ENCODE assay signal across 15 cellular contexts in genomic region chr14:61438036-61438435, GRCh38.
A peak's percentile ranks its signal among the peaks of the same experiment; 100 is the strongest.
DNase-seq lines count a peak whose midpoint lies in the region; FAIRE-seq and TF ChIP-seq lines count a peak whose summit lies in the region.
"Had no signal": no experiment of that assay in that cellular context is flagged by ENCODE, and none has a peak within 500 bp of the region (broad histone marks: within the 10 kb centered on the region; RNA-seq: fewer than 3 reads in every experiment).

No MANE protein-coding gene starts in this region.

- no peak overlapping the region for H4K8ac ChIP-seq in mesendoderm (ENCODE audit: low read depth, low read length)

- no peak overlapping the region for H2BK5ac ChIP-seq in mesendoderm (ENCODE audit: low read length)

- no peak overlapping the region for H4K5ac ChIP-seq in mesendoderm (ENCODE audit: low read length)

- peaks cover 9% of the 10 kb centered on the region for H3K36me3 Mint-ChIP-seq in activated naive CD4-positive, alpha-beta T cell treated with anti-CD3 and anti-CD28 coated beads for 36 hours (ENCODE audit: low read depth)
- peaks cover 24% of the 10 kb centered on the region for H3K36me3 Mint-ChIP-seq in activated T-helper 1 cell treated with anti-CD3 and anti-CD28 coated beads, Interleukin-12 subunit alpha, Interleukin-12 subunit beta, Interleukin-2, Interleukin-4 antibody, amounts not matched to agents 30 ng/mL and 10 ng/mL and 1 ng/mL, durations not matched to agents 14 hours and 24 hours and 36 hours (ENCODE audit: low read depth)
- H3K36me3 Mint-ChIP-seq in type B pancreatic cell = no peaks in the 10 kb centered on the region
- H3K36me3 Mint-ChIP-seq: WTC11 had no signal

- H3K27ac ChIP-seq in mesendoderm (ENCODE audit: low read depth, low read length) = no peak overlapping the region
- H3K27ac ChIP-seq in caudate nucleus (ENCODE audit: low read depth, low read length) = no peak overlapping the region
- H3K27ac ChIP-seq in small intestine (ENCODE audit: low read depth in 1 of 2, low read length in 1 of 2) = no peak overlapping the region
- H3K27ac ChIP-seq: SJSA1 had no signal

- no peaks in the 10 kb centered on the region for H3K9me3 Mint-ChIP-seq in activated naive CD4-positive, alpha-beta T cell treated with anti-CD3 and anti-CD28 coated beads for 36 hours
- no peaks in the 10 kb centered on the region for H3K9me3 Mint-ChIP-seq in activated T-helper 1 cell treated with anti-CD3 and anti-CD28 coated beads, Interleukin-12 subunit alpha, Interleukin-12 subunit beta, Interleukin-2, Interleukin-4 antibody, amounts not matched to agents 30 ng/mL and 10 ng/mL and 1 ng/mL, durations not matched to agents 14 hours and 24 hours and 36 hours
- H3K9me3 Mint-ChIP-seq in type B pancreatic cell = peaks cover 8% of the 10 kb centered on the region
- H3K9me3 Mint-ChIP-seq: WTC11 had no signal

- H3K27me3 Mint-ChIP-seq in activated naive CD4-positive, alpha-beta T cell treated with anti-CD3 and anti-CD28 coated beads for 36 hours (ENCODE audit: low read depth) = no peaks in the 10 kb centered on the region
- H3K27me3 Mint-ChIP-seq in activated T-helper 1 cell treated with anti-CD3 and anti-CD28 coated beads, Interleukin-12 subunit alpha, Interleukin-12 subunit beta, Interleukin-2, Interleukin-4 antibody, amounts not matched to agents 30 ng/mL and 10 ng/mL and 1 ng/mL, durations not matched to agents 14 hours and 24 hours and 36 hours (ENCODE audit: insufficient read depth) = no peaks in the 10 kb centered on the region
- peaks cover 3% of the 10 kb centered on the region for H3K27me3 Mint-ChIP-seq in type B pancreatic cell

- H3K27me3 ChIP-seq in mesendoderm (ENCODE audit: insufficient read depth, low read length, poor library complexity) = no peaks in the 10 kb centered on the region
- H3K27me3 ChIP-seq in small intestine (ENCODE audit: control insufficient read depth in 2 of 2, insufficient read depth in 2 of 2, low read length in 2 of 2) = no peaks in the 10 kb centered on the region
- H3K27me3 ChIP-seq: uterus had no signal

- CTCF ChIA-PET in activated naive CD4-positive, alpha-beta T cell treated with anti-CD3 and anti-CD28 coated beads for 36 hours (lab: Charles Lee) = no interaction called here

- no peak overlapping the region for H3K4me3 Mint-ChIP-seq in activated naive CD4-positive, alpha-beta T cell treated with anti-CD3 and anti-CD28 coated beads for 36 hours
- H3K4me3 Mint-ChIP-seq in activated T-helper 1 cell treated with anti-CD3 and anti-CD28 coated beads, Interleukin-12 subunit alpha, Interleukin-12 subunit beta, Interleukin-2, Interleukin-4 antibody, amounts not matched to agents 30 ng/mL and 10 ng/mL and 1 ng/mL, durations not matched to agents 14 hours and 24 hours and 36 hours = peak overlapping the region; percentile 78
- no peak overlapping the region for H3K4me3 Mint-ChIP-seq in type B pancreatic cell

- H3K36me3 ChIP-seq in mesendoderm (ENCODE audit: control insufficient read depth, insufficient read depth, low read length) (no peaks in the 10 kb centered on the region), small intestine (ENCODE audit: control insufficient read depth in 2 of 2, insufficient read depth in 2 of 2, low read length in 2 of 2) (peaks cover 0 to 1% of the 10 kb centered on the region in 2 donors)
- H3K36me3 ChIP-seq: SJSA1, uterus had no signal

- no peaks in the 10 kb centered on the region for H3K9me3 ChIP-seq in small intestine (ENCODE audit: control insufficient read depth, low read depth)
- H3K9me3 ChIP-seq: SJSA1, uterus had no signal

- no peak overlapping the region for H2AK5ac ChIP-seq in mesendoderm (ENCODE audit: low read length)

- H2BK120ac ChIP-seq in mesendoderm (ENCODE audit: low read depth, low read length) = no peak overlapping the region

- no CpG with 5 or more reads among the region's 6 CpGs for WGBS in mesendoderm (ENCODE audit: extremely low coverage, insufficient coverage, low lambda C conversion rate)
- WGBS in small intestine, 3 donors = 73 to 95% (median 82%) methylated on average over 6 of the region's 6 CpGs

- no peak overlapping the region for H3K4me2 ChIP-seq in mesendoderm (ENCODE audit: low read length)

- no peak overlapping the region for H3K9ac ChIP-seq in mesendoderm (ENCODE audit: low read length)

- peak overlapping the region; percentile 84 for H3K27ac Mint-ChIP-seq in activated naive CD4-positive, alpha-beta T cell treated with anti-CD3 and anti-CD28 coated beads for 36 hours
- peak overlapping the region; percentile 83 for H3K27ac Mint-ChIP-seq in activated T-helper 1 cell treated with anti-CD3 and anti-CD28 coated beads, Interleukin-12 subunit alpha, Interleukin-12 subunit beta, Interleukin-2, Interleukin-4 antibody, amounts not matched to agents 30 ng/mL and 10 ng/mL and 1 ng/mL, durations not matched to agents 14 hours and 24 hours and 36 hours
- H3K27ac Mint-ChIP-seq in type B pancreatic cell = peak overlapping the region; percentile 95

- TF ChIP-seq CTCF in type B pancreatic cell (conservative IDR thresholded peaks at IDR 0.05) = no peak

- intact Hi-C loops in activated naive CD4-positive, alpha-beta T cell treated with anti-CD3 and anti-CD28 coated beads for 36 hours (cut with micrococcal nuclease) = loop anchor here (1.0 kb wide), 2 partner anchors 35 to 50 kb away; no protein-coding TSS in a partner anchor
- intact Hi-C loops in activated T-helper 1 cell treated with anti-CD3 and anti-CD28 coated beads, Interleukin-12 subunit alpha, Interleukin-12 subunit beta, Interleukin-2, Interleukin-4 antibody, amounts not matched to agents 30 ng/mL and 10 ng/mL and 1 ng/mL, durations not matched to agents 14 hours and 24 hours and 36 hours (cut with micrococcal nuclease) = loop anchor here (2.0 kb wide), 1 partner anchor 15 kb away; no protein-coding TSS in a partner anchor
- intact Hi-C loops in posterior vena cava (cut with DNase I) = no loop called here

- no peak overlapping the region for H3K56ac ChIP-seq in mesendoderm (ENCODE audit: low read length)

- no peak overlapping the region for H3K4me3 ChIP-seq in mesendoderm (ENCODE audit: low read length)
- no peak overlapping the region for H3K4me3 ChIP-seq in small intestine (ENCODE audit: low read depth in 1 of 2, low read length in 2 of 2)
- H3K4me3 ChIP-seq: SJSA1, uterus had no signal

- H3K4me1 ChIP-seq in mesendoderm (ENCODE audit: control insufficient read depth, low read depth, low read length) (peaks cover 5% of the 10 kb centered on the region), small intestine (ENCODE audit: control insufficient read depth in 2 of 2, insufficient read depth in 1 of 2, low read depth in 1 of 2, low read length in 1 of 2) (peaks cover 7 to 19% of the 10 kb centered on the region in 2 donors)
- H3K4me1 ChIP-seq: uterus had no signal

- no peak for DNase-seq in activated naive CD4-positive, alpha-beta T cell treated with anti-CD3 and anti-CD28 coated beads for 36 hours
- no peak for DNase-seq in activated naive CD4-positive, alpha-beta T cell treated with anti-CD3 and anti-CD28 coated beads, Interleukin-2, amount 50 U/mL, for 16 hours
- DNase-seq in activated T-helper 1 cell treated with anti-CD3 and anti-CD28 coated beads, Interleukin-12 subunit alpha, Interleukin-12 subunit beta, Interleukin-2, Interleukin-4 antibody, amounts not matched to agents 30 ng/mL and 10 ng/mL and 1 ng/mL, durations not matched to agents 14 hours and 24 hours and 36 hours (ENCODE audit: low spot score) = no peak
- DNase-seq in mesendoderm = peak; percentile 25
- DNase-seq in type B pancreatic cell (ENCODE audit: extremely low spot score, unreplicated experiment) = no peak
- no peak for DNase-seq in caudate nucleus (lab: John Stamatoyannopoulos, UW)
- DNase-seq in small intestine = no peak
- no peak for DNase-seq in posterior vena cava (ENCODE audit: low spot score)
- DNase-seq: activated gamma-delta T cell treated with Interleukin-2 at 50 U/mL for 16 hours, EL, HCEC 1CT, NCI-H1436 treated with DMSO at 0.1 percent for 48 hours, uterus had no signal

- no peak overlapping the region for H3K4ac ChIP-seq in mesendoderm (ENCODE audit: low read depth, low read length)

- peaks cover 93% of the 10 kb centered on the region for H3K4me1 Mint-ChIP-seq in activated naive CD4-positive, alpha-beta T cell treated with anti-CD3 and anti-CD28 coated beads for 36 hours (ENCODE audit: low read depth)
- H3K4me1 Mint-ChIP-seq in activated T-helper 1 cell treated with anti-CD3 and anti-CD28 coated beads, Interleukin-12 subunit alpha, Interleukin-12 subunit beta, Interleukin-2, Interleukin-4 antibody, amounts not matched to agents 30 ng/mL and 10 ng/mL and 1 ng/mL, durations not matched to agents 14 hours and 24 hours and 36 hours (ENCODE audit: low read depth) = peaks cover 80% of the 10 kb centered on the region
- peaks cover 39% of the 10 kb centered on the region for H3K4me1 Mint-ChIP-seq in type B pancreatic cell (ENCODE audit: unreplicated experiment)

- no peaks in the 10 kb centered on the region for H3K79me1 ChIP-seq in mesendoderm (ENCODE audit: low read length)

- no peak for FAIRE-seq in small intestine (lab: Jason Lieb, UNC)

- H3K18ac ChIP-seq in mesendoderm (ENCODE audit: low read length) = no peak overlapping the region

- no peak overlapping the region for H2BK15ac ChIP-seq in mesendoderm (replicated peaks; ENCODE audit: low read depth)

- H3K79me2 ChIP-seq in mesendoderm (ENCODE audit: control insufficient read depth, insufficient read depth, low read length) = no peaks in the 10 kb centered on the region

- H3K23ac ChIP-seq in mesendoderm (ENCODE audit: low read length) = no peak overlapping the region

Comparison
In these comparisons a context has a peak if more than half of its experiments do, and no peak if none do; other contexts are left out.
1. intact Hi-C loops: an anchor here in activated naive CD4-positive, alpha-beta T cell treated with anti-CD3 and anti-CD28 coated beads for 36 hours (1.0 kb wide) and activated T-helper 1 cell treated with anti-CD3 and anti-CD28 coated beads, Interleukin-12 subunit alpha, Interleukin-12 subunit beta, Interleukin-2, Interleukin-4 antibody, amounts not matched to agents 30 ng/mL and 10 ng/mL and 1 ng/mL, durations not matched to agents 14 hours and 24 hours and 36 hours (2.0 kb wide); none called in posterior vena cava.